ENCODE assay signal across 27 cellular contexts in the genomic region with DNA sequence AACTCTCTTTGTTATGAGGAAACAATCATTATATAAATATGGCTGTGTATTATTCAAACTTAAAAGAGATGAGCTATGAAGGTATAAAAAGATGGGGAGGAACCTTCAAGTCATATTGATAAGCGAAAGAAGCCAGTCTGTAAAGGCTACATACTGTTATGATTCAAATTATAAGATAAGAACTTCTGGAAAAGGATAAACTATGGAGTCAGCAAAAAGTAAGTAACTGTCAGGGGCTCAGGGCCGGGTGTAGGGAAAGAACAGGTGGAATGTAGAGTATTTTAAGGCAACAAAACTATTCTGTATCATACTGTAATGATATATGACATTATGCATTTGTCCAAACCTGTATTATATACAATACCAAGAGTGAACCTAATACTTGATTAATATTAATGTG.
"Had no signal": no experiment of that assay in that cellular context is flagged by ENCODE, and none has a peak within 500 bp of the region (broad histone marks: within the 10 kb centered on the region; RNA-seq: fewer than 3 reads in every experiment).

No MANE protein-coding gene starts in this region.

- DNase-seq: stimulated activated CD4-positive, alpha-beta T cell treated with anti-CD3 and anti-CD28 coated beads, Interleukin-2, amount 100 ng/mL, for 48 hours; stimulated activated CD4-positive, alpha-beta T cell treated with anti-CD3 and anti-CD28 coated beads, Interleukin-4, amount 100 ng/mL, for 1 hour; stimulated activated CD4-positive, alpha-beta T cell treated with anti-CD3 and anti-CD28 coated beads, Interleukin-4, amount 100 ng/mL, for 24 hours; stimulated activated CD4-positive, alpha-beta T cell treated with anti-CD3 and anti-CD28 coated beads, Interleukin-4, amount 100 ng/mL, for 4 hours; stimulated activated CD8-positive, alpha-beta memory T cell treated with anti-CD3 and anti-CD28 coated beads, Interleukin-4, amount 100 ng/mL, for 48 hours; stimulated activated naive B cell treated with anti-CD40 and anti-IgM and Interleukin-4, amounts not matched to agents 10 μg/mL and 1 μg/mL and 100 μg/mL, for 72 hours; stimulated activated naive CD4-positive, alpha-beta T cell; stimulated activated naive CD4-positive, alpha-beta T cell treated with Interleukin-2 at 50 U/mL for 16 hours; stimulated activated naive CD8-positive, alpha-beta T cell treated with anti-CD3 and anti-CD28 coated beads, Interleukin-15, amount 100 ng/mL, for 72 hours; stimulated activated naive CD8-positive, alpha-beta T cell treated with anti-CD3 and anti-CD28 coated beads, Interleukin-15, Interleukin-2, amounts not matched to agents 100 U/mL and 50 U/mL, for 24 hours; stomach; substantia nigra; testis; thyroid gland; tibial artery; transverse colon; trophoblast cell; upper lobe of left lung; upper lobe of right lung; uterus had no signal

- H3K4me3 ChIP-seq: stomach, suprapubic skin, testis, thoracic aorta, thyroid gland, tibial artery, tibial nerve, transverse colon, upper lobe of left lung, upper lobe of right lung, uterus, vagina had no signal

- H3K27me3 ChIP-seq: stomach, suprapubic skin, testis, thyroid gland, tibial artery, tibial nerve, transverse colon, upper lobe of left lung, upper lobe of right lung, uterus, vagina had no signal

- H3K9me3 ChIP-seq: stomach, suprapubic skin, testis, thoracic aorta, thyroid gland, tibial artery, tibial nerve, transverse colon, upper lobe of left lung, upper lobe of right lung, uterus, vagina had no signal

- H3K36me3 ChIP-seq: stomach, suprapubic skin, thoracic aorta, thyroid gland, tibial artery, tibial nerve, transverse colon, upper lobe of left lung, upper lobe of right lung, uterus, vagina had no signal

- H3K27ac ChIP-seq: stomach, suprapubic skin, testis, thoracic aorta, thyroid gland, tibial artery, tibial nerve, transverse colon, upper lobe of left lung, upper lobe of right lung, uterus, vagina had no signal

- FAIRE-seq: urothelium cell line had no signal

- ATAC-seq: stimulated activated effector memory CD8-positive, alpha-beta T cell treated with anti-CD3 and anti-CD28 coated beads, Interleukin-12 subunit alpha, Interleukin-12 subunit beta, amount 100 ng/mL, for 72 hours; stimulated activated memory B cell treated with anti-CD40 and anti-IgM and Interleukin-4, amounts not matched to agents 10 μg/mL and 1 μg/mL and 100 μg/mL, for 72 hours; stimulated activated naive B cell treated with anti-CD40 and anti-IgM and Interleukin-4, amounts not matched to agents 10 μg/mL and 1 μg/mL and 100 μg/mL, for 72 hours; stimulated activated naive CD8-positive, alpha-beta T cell treated with anti-CD3 and anti-CD28 coated beads, Interleukin-15, amount 100 ng/mL, for 72 hours; stimulated activated naive CD8-positive, alpha-beta T cell treated with anti-CD3 and anti-CD28 coated beads, Interleukin-15, Interleukin-2, amounts not matched to agents 100 U/mL and 50 U/mL, for 24 hours; upper lobe of right lung had no signal

- H3K4me1 ChIP-seq: testis, thyroid gland, upper lobe of left lung, upper lobe of right lung, uterus, vagina had no signal
